In genomic region chr16:23373436-23374219, GRCh38 we compare ENCODE assay signal across 22 cellular contexts.
DNase-seq lines count a peak whose midpoint lies in the region; ATAC-seq, FAIRE-seq and TF ChIP-seq lines count a peak whose summit lies in the region.
"Had no signal": no experiment of that assay in that cellular context is flagged by ENCODE, and none has a peak within 500 bp of the region (broad histone marks: within the 10 kb centered on the region; RNA-seq: fewer than 3 reads in every experiment).

No MANE protein-coding gene starts in this region.

- TF ChIP-seq POLR2A in HepG2 (IDR thresholded peaks at IDR 0.05; ENCODE audit: insufficient read depth in 1 of 2, low read depth in 2 of 2, low read length in 2 of 2) (no peak), right lobe of liver (IDR thresholded peaks at IDR 0.05) (no peak), GM12878 (IDR thresholded peaks at IDR 0.05; ENCODE audit: low read depth, low read length) (no peak)

- H3K36me3 ChIP-seq in HepG2 (replicated peaks in 1 of 2; ENCODE audit: control insufficient read depth in 1 of 2, insufficient read depth in 2 of 2, low read length in 2 of 2), result no peaks in the 10 kb centered on the region
- H3K36me3 ChIP-seq in right lobe of liver, result no peaks in the 10 kb centered on the region
- H3K36me3 ChIP-seq in GM12878 (ENCODE audit: control insufficient read depth in 2 of 2, insufficient read depth in 2 of 2, low read length in 1 of 2), result no peaks in the 10 kb centered on the region
- H3K36me3 ChIP-seq: BLaER1 had no signal

- in situ Hi-C loops in HepG2 (cut with HindIII; ENCODE audit: extremely low pct_ligation_motif_present, low pct_unique_long_range_greater_than_20kb) (no loop called here), GM12878 (cut with MboI) (no loop called here)

- H3K27me3 ChIP-seq in HepG2 (ENCODE audit: control insufficient read depth in 1 of 2, insufficient read depth in 2 of 2, low read length in 2 of 2) (peaks cover 5 to 22% of the 10 kb centered on the region in 2 experiments; a peak in 4 of 5 replicates), right lobe of liver (no peaks in the 10 kb centered on the region), GM12878 (replicated peaks in 1 of 2; ENCODE audit: control insufficient read depth in 2 of 2, insufficient read depth in 2 of 2, low read length in 1 of 2) (no peaks in the 10 kb centered on the region)
- H3K27me3 ChIP-seq: BLaER1 had no signal

- ATAC-seq in HepG2, result no peak
- no peak for ATAC-seq in right lobe of liver
- peak; percentile 52 for ATAC-seq in GM12878
- ATAC-seq: CD8-positive, alpha-beta T cell had no signal

- no peak for TF ChIP-seq EP300 in HepG2 (IDR thresholded peaks at IDR 0.05; ENCODE audit: low read depth in 2 of 2, low read length in 2 of 2)
- TF ChIP-seq EP300 in HepG2 (CRISPR knock-in tag; IDR thresholded peaks at IDR 0.05; ENCODE audit: borderline replicate concordance), result no peak
- no peak for TF ChIP-seq EP300 in GM12878 (IDR thresholded peaks at IDR 0.05; ENCODE audit: borderline replicate concordance in 1 of 2, control insufficient read depth in 1 of 2, low read depth in 2 of 2, low read length in 2 of 2)

- H3K27ac ChIP-seq in HepG2 (ENCODE audit: extremely low read length, insufficient read depth, low read length) (no peak overlapping the region), right lobe of liver (no peak overlapping the region), GM12878 (ENCODE audit: control insufficient read depth, insufficient read depth) (no peak overlapping the region)
- H3K27ac ChIP-seq: 22Rv1, BLaER1, C4-2B, GM23248 had no signal

- H3K4me3 ChIP-seq in HepG2 (replicated peaks in 1 of 3; ENCODE audit: insufficient read depth in 1 of 3, low read depth in 2 of 3, low read length in 3 of 3), result no peak overlapping the region
- H3K4me3 ChIP-seq in right lobe of liver, result no peak overlapping the region
- no peak overlapping the region for H3K4me3 ChIP-seq in GM12878
- H3K4me3 ChIP-seq: BLaER1, GM23248 had no signal

- H3K4me1 ChIP-seq in HepG2 (ENCODE audit: insufficient read depth, low read length) (no peaks in the 10 kb centered on the region), right lobe of liver (no peaks in the 10 kb centered on the region), GM12878 (ENCODE audit: control insufficient read depth, insufficient read depth, low read length) (no peaks in the 10 kb centered on the region)
- H3K4me1 ChIP-seq: Caco-2 had no signal

- H3K9me3 ChIP-seq in HepG2 (ENCODE audit: low read length), result no peaks in the 10 kb centered on the region
- no peaks in the 10 kb centered on the region for H3K9me3 ChIP-seq in right lobe of liver
- no peaks in the 10 kb centered on the region for H3K9me3 ChIP-seq in GM12878 (replicated peaks; ENCODE audit: control insufficient read depth, insufficient read depth, low read length)
- H3K9me3 ChIP-seq: BLaER1, Caco-2 had no signal

- CTCF ChIA-PET in HepG2 (lab: Yijun Ruan, JAX; ENCODE audit: low intra/inter-chr PET ratio, low total read pairs) (no interaction called here), GM12878 (lab: Yijun Ruan, JAX) (interaction anchor here (2.5 kb wide), 1 partner anchor 60 kb away, joined by 8 read pairs; no protein-coding TSS in a partner anchor)

- 26% methylated on average over 13 of the region's 13 CpGs for WGBS in HepG2 (ENCODE audit: low lambda C conversion rate)
- 72% methylated on average over 11 of the region's 13 CpGs for WGBS in right lobe of liver (ENCODE audit: insufficient coverage, low coverage, low lambda C conversion rate, missing lambda C conversion rate)
- 54% methylated on average over 13 of the region's 13 CpGs for WGBS in GM12878 (ENCODE audit: insufficient coverage, insufficient replicate concordance, low lambda C conversion rate, missing lambda C conversion rate)

- H2AFZ ChIP-seq in HepG2 (ENCODE audit: low read length) (no peak overlapping the region), GM12878 (ENCODE audit: control insufficient read depth, low read depth, low read length) (no peak overlapping the region)
- H2AFZ ChIP-seq: GM23248 had no signal

- H3K9ac ChIP-seq in HepG2 (ENCODE audit: insufficient read depth, low read depth, low read length) (no peak overlapping the region), GM12878 (ENCODE audit: control insufficient read depth, insufficient read depth, low read length) (no peak overlapping the region)
- H3K9ac ChIP-seq: BLaER1, GM23248 had no signal

- SMC1A ChIA-PET in GM12878 (lab: Charles Lee; ENCODE audit: uncharacterized antibody, unreplicated experiment), result interaction anchor here (1.7 kb wide), 1 partner anchor 9 kb away, joined by 7 read pairs; no protein-coding TSS in a partner anchor

- FAIRE-seq in HepG2 (lab: Jason Lieb, UNC) (no peak), GM12878 (lab: Jason Lieb, UNC) (no peak)
- FAIRE-seq: A204.1, GM12892, GM19239 had no signal

- RAD21 ChIA-PET in GM12878 (lab: Charles Lee; ENCODE audit: unreplicated experiment), result interaction anchor here (1.4 kb wide), 1 partner anchor 61 kb away, joined by 3 read pairs; no protein-coding TSS in a partner anchor

- DNase-seq in HepG2 (ENCODE audit: low spot score) (no peak), right lobe of liver (no peak), GM12878 (ENCODE audit: low read depth, low spot score) (no peak), kidney tubule cell (ENCODE audit: low spot score) (peak; percentile 59), T1000 (lab: John Stamatoyannopoulos, UW) (no peak), nucleus accumbens (lab: John Stamatoyannopoulos, UW) (no peak)
- DNase-seq in effector CD8-positive, alpha-beta T cell (lab: John Stamatoyannopoulos, UW), result no peak
- DNase-seq in activated T-cell treated with anti-CD3 and anti-CD28 coated beads, Interleukin-2, amount 50 U/mL, for 1 hour, result no peak
- DNase-seq: Caco-2; CD4-positive, CD25-positive, alpha-beta regulatory T cell; CD8-positive, alpha-beta T cell; DMS153; DND-41; GDM1; GM23248; H9 had no signal

- TF ChIP-seq CTCF in HepG2 (CRISPR knock-in tag; IDR thresholded peaks at IDR 0.05) (no peak), right lobe of liver (IDR thresholded peaks at IDR 0.05) (no peak), GM12878 (IDR thresholded peaks at IDR 0.05 in 2 of 3, conservative IDR thresholded peaks at IDR 0.05 in 1 of 3; ENCODE audit: control insufficient read depth in 2 of 3, extremely low read depth in 1 of 3, insufficient read depth in 1 of 3, low read depth in 3 of 3, low read length in 3 of 3) (no peak)

- H3K79me2 ChIP-seq in HepG2 (ENCODE audit: insufficient read depth, low read length) (no peaks in the 10 kb centered on the region), GM12878 (ENCODE audit: control insufficient read depth, insufficient read depth, low read length) (no peaks in the 10 kb centered on the region)

- POLR2A ChIA-PET in HepG2 (lab: Yijun Ruan, JAX), result no interaction called here
- POLR2A ChIA-PET in GM12878 (lab: Charles Lee), result interaction anchor here (1.3 kb wide), 1 partner anchor 49 kb away, joined by 3 read pairs; no protein-coding TSS in a partner anchor

- no peak overlapping the region for H3K4me2 ChIP-seq in HepG2 (ENCODE audit: low read depth, low read length)
- no peak overlapping the region for H3K4me2 ChIP-seq in GM12878 (ENCODE audit: control insufficient read depth, insufficient read depth)
- H3K4me2 ChIP-seq: BLaER1 had no signal

- no peak for TF ChIP-seq RAD21 in HepG2 (CRISPR knock-in tag; IDR thresholded peaks at IDR 0.05)
- TF ChIP-seq RAD21 in GM12878 (IDR thresholded peaks at IDR 0.05; ENCODE audit: insufficient read depth, low read depth, low read length), result no peak

- intact Hi-C loops in HepG2 (cut with micrococcal nuclease; ENCODE audit: unreplicated experiment) (no loop called here), right lobe of liver (cut with DNase I) (no loop called here), GM12878 (cut with micrococcal nuclease; ENCODE audit: unreplicated experiment) (no loop called here)

- H4K20me1 ChIP-seq in HepG2 (ENCODE audit: insufficient read depth, low read length) (no peaks in the 10 kb centered on the region; the same call in 1 of the 2 replicates), GM12878 (ENCODE audit: control insufficient read depth, insufficient read depth) (no peaks in the 10 kb centered on the region)
- H4K20me1 ChIP-seq: BLaER1 had no signal

- BruUV-seq in HepG2 (replicated peaks; lab: Mats Ljungman, UMichigan), result no TSS peak
- BruUV-seq in GM12878 (replicated peaks; lab: Mats Ljungman, UMichigan), result no TSS peak

TF ChIP-seq in HepG2, 621 proteins besides CTCF, POLR2A, EP300 and RAD21:
- TF ChIP-seq CREB1 (IDR thresholded peaks at IDR 0.05), result peak; percentile 29; the same call in 1 of the 2 replicates
- no peak for TF ChIP-seq CREB1 (CRISPR knock-in tag; IDR thresholded peaks at IDR 0.05)
- no peak for TF ChIP-seq SRY (CRISPR knock-in tag; IDR thresholded peaks at IDR 0.05)
- no peak for TF ChIP-seq ATAD3A (CRISPR knock-in tag; IDR thresholded peaks at IDR 0.05)

TF ChIP-seq in GM12878, 131 proteins besides CTCF, POLR2A, EP300 and RAD21 (continues in another document):
- TF ChIP-seq E2F8 (IDR thresholded peaks at IDR 0.05; ENCODE audit: low read depth, partially characterized antibody), result no peak

Comparison
In these comparisons a context has a peak if more than half of its experiments do, and no peak if none do; other contexts are left out.
1. Of the 75 proteins assayed by ChIP-seq in both HepG2 and GM12878: peak only in HepG2: none; only in GM12878: IKZF1; in both: none; in neither: 73; mixed calls (peak in some experiments, not most) for 1.